Comparison of ENCODE assay signal across 12 cellular contexts in genomic region chr4:122742933-122743829, GRCh38. TPM values are rescaled to one million over a fixed set of nuclear protein-coding genes. Genes with fewer than 3 reads are reported as not detected.
DNase-seq lines count a peak whose midpoint lies in the region; ATAC-seq, FAIRE-seq and TF ChIP-seq lines count a peak whose summit lies in the region.
"Had no signal": no experiment of that assay in that cellular context is flagged by ENCODE, and none has a peak within 500 bp of the region (broad histone marks: within the 10 kb centered on the region; RNA-seq: fewer than 3 reads in every experiment).

No MANE protein-coding gene starts in this region.

- H3K27ac ChIP-seq in GM23248, result no peak overlapping the region
- H3K27ac ChIP-seq in K562 (ENCODE audit: extremely low read depth, low read depth, low read length), result no peak overlapping the region
- no peak overlapping the region for H3K27ac ChIP-seq in small intestine (ENCODE audit: low read depth in 1 of 2, low read length in 1 of 2)
- H3K27ac ChIP-seq: BLaER1 had no signal

- FAIRE-seq in K562 (lab: Jason Lieb, UNC), result no peak
- no peak for FAIRE-seq in small intestine (lab: Jason Lieb, UNC)

- no peaks in the 10 kb centered on the region for H3K9me1 ChIP-seq in K562 (ENCODE audit: control insufficient read depth, insufficient read depth, low read length)

- H3K27me3 ChIP-seq in GM23248 (replicated peaks; ENCODE audit: insufficient read depth) (no peaks in the 10 kb centered on the region), K562 (ENCODE audit: control insufficient read depth in 2 of 2, insufficient read depth in 2 of 2, low read length in 2 of 2) (no peaks in the 10 kb centered on the region), small intestine (ENCODE audit: control insufficient read depth in 2 of 2, insufficient read depth in 2 of 2, low read length in 2 of 2) (no peaks in the 10 kb centered on the region)
- H3K27me3 ChIP-seq: BLaER1 had no signal

- TF ChIP-seq POLR2A in K562 (conservative IDR thresholded peaks at IDR 0.05), result no peak

- no peak for TF ChIP-seq RAD21 in K562 (CRISPR knock-in tag; conservative IDR thresholded peaks at IDR 0.05 in 1 of 2, IDR thresholded peaks at IDR 0.05 in 1 of 2)

- H3K4me3 Mint-ChIP-seq in activated T-helper 17 cell treated with anti-CD3 and anti-CD28 coated beads, Interleukin-2, amount 50 U/mL, for 72 hours, result no peak overlapping the region
- H3K4me3 Mint-ChIP-seq: CD8-positive, alpha-beta memory T cell; H9; IgD-negative memory B cell had no signal

- CTCF ChIA-PET in K562 (lab: Yijun Ruan, JAX; ENCODE audit: low intra/inter-chr PET ratio), result no interaction called here

- POLR2A ChIA-PET in K562 (lab: Yijun Ruan, JAX), result interaction anchor here (1.1 kb wide), 1 partner anchor 11 kb away, joined by 10 read pairs; the partner anchor contains the start of gene BBS12

- H3K4me3 ChIP-seq in GM23248 (no peak overlapping the region), K562 (no peak overlapping the region), small intestine (ENCODE audit: low read depth in 1 of 2, low read length in 2 of 2) (no peak overlapping the region)
- H3K4me3 ChIP-seq: BLaER1 had no signal

- H3K4me2 ChIP-seq in GM23248 (ENCODE audit: unreplicated experiment), result peak overlapping the region; percentile 5
- H3K4me2 ChIP-seq in K562 (ENCODE audit: insufficient read depth, low read length), result no peak overlapping the region
- H3K4me2 ChIP-seq: BLaER1 had no signal

- peaks cover 6% of the 10 kb centered on the region for H3K4me1 Mint-ChIP-seq in activated T-helper 17 cell treated with anti-CD3 and anti-CD28 coated beads, Interleukin-2, amount 50 U/mL, for 72 hours
- H3K4me1 Mint-ChIP-seq: IgD-negative memory B cell had no signal

- no peak overlapping the region for H3K9ac ChIP-seq in GM23248
- H3K9ac ChIP-seq in K562 (ENCODE audit: insufficient read depth in 1 of 2, low read depth in 2 of 2, low read length in 2 of 2), result no peak overlapping the region
- H3K9ac ChIP-seq: BLaER1 had no signal

- no peak for ATAC-seq in K562
- no peak for ATAC-seq in activated T-helper 17 cell treated with anti-CD3 and anti-CD28 coated beads, Interleukin-2, amount 50 U/mL, for 72 hours (replicated peaks)

- peaks cover 46% of the 10 kb centered on the region for H3K4me1 ChIP-seq in GM23248 (ENCODE audit: insufficient read depth)
- peaks cover 0 to 21% of the 10 kb centered on the region in 2 experiments; a peak in 3 of 5 replicates for H3K4me1 ChIP-seq in K562 (replicated peaks in 1 of 2; ENCODE audit: control insufficient read depth in 2 of 2, insufficient read depth in 2 of 2, low read length in 2 of 2)
- peaks cover 8% of the 10 kb centered on the region in 2 donors for H3K4me1 ChIP-seq in small intestine (ENCODE audit: control insufficient read depth in 2 of 2, insufficient read depth in 1 of 2, low read depth in 1 of 2, low read length in 1 of 2)
- H3K4me1 ChIP-seq: BLaER1 had no signal

- TSS peak; percentile 23 for BruUV-seq in K562 (replicated peaks; lab: Mats Ljungman, UMichigan)

- TF ChIP-seq CTCF in K562 (IDR thresholded peaks at IDR 0.05 in 2 of 3, conservative IDR thresholded peaks at IDR 0.05 in 1 of 3; ENCODE audit: insufficient read depth in 2 of 3, low read depth in 1 of 3, low read length in 3 of 3), result no peak

- H3K27ac Mint-ChIP-seq in activated T-helper 17 cell treated with anti-CD3 and anti-CD28 coated beads, Interleukin-2, amount 50 U/mL, for 72 hours, result no peak overlapping the region
- H3K27ac Mint-ChIP-seq: CD8-positive, alpha-beta memory T cell; H9 had no signal

- 74 to 76% methylated on average over 15 of the region's 15 CpGs for WGBS in GM23248 (ENCODE audit: low coverage in 1 of 2, low lambda C conversion rate in 2 of 2, missing lambda C conversion rate in 2 of 2), 2 experiments
- WGBS in K562 (ENCODE audit: insufficient coverage, low coverage, missing lambda C conversion rate), result 80% methylated on average over 15 of the region's 15 CpGs
- 14 to 72% (median 33%) methylated on average over 15 of the region's 15 CpGs for WGBS in small intestine, 3 donors

- no peaks in the 10 kb centered on the region for H3K9me3 Mint-ChIP-seq in activated T-helper 17 cell treated with anti-CD3 and anti-CD28 coated beads, Interleukin-2, amount 50 U/mL, for 72 hours
- H3K9me3 Mint-ChIP-seq: CD8-positive, alpha-beta memory T cell; IgD-negative memory B cell had no signal

- H3K36me3 Mint-ChIP-seq in activated T-helper 17 cell treated with anti-CD3 and anti-CD28 coated beads, Interleukin-2, amount 50 U/mL, for 72 hours (ENCODE audit: low read depth), result peaks cover 16% of the 10 kb centered on the region

- H3K27me3 Mint-ChIP-seq in activated T-helper 17 cell treated with anti-CD3 and anti-CD28 coated beads, Interleukin-2, amount 50 U/mL, for 72 hours, result peaks cover 3% of the 10 kb centered on the region
- H3K27me3 Mint-ChIP-seq: CD8-positive, alpha-beta memory T cell; IgD-negative memory B cell had no signal

- H3F3A ChIP-seq in GM23248 (ENCODE audit: insufficient read depth), result peaks cover 43% of the 10 kb centered on the region

- H4K20me1 ChIP-seq in GM23248 (ENCODE audit: insufficient read depth), result no peaks in the 10 kb centered on the region
- H4K20me1 ChIP-seq in K562 (replicated peaks; ENCODE audit: control insufficient read depth, insufficient read depth, low read length), result no peaks in the 10 kb centered on the region
- H4K20me1 ChIP-seq: BLaER1 had no signal

- H3K79me2 ChIP-seq in GM23248 (ENCODE audit: insufficient read depth) (peaks cover 18% of the 10 kb centered on the region), K562 (ENCODE audit: control insufficient read depth, insufficient read depth, low read length) (no peaks in the 10 kb centered on the region)

- H3K9me3 ChIP-seq in GM23248 (ENCODE audit: low read depth) (no peaks in the 10 kb centered on the region), K562 (replicated peaks; ENCODE audit: control insufficient read depth, insufficient read depth, low read depth, low read length) (peaks cover 10% of the 10 kb centered on the region), small intestine (ENCODE audit: control insufficient read depth, low read depth) (no peaks in the 10 kb centered on the region)
- H3K9me3 ChIP-seq: BLaER1 had no signal

- in situ Hi-C loops in GM23248 (cut with MboI) (no loop called here), K562 (cut with MboI) (no loop called here)

- intact Hi-C loops in K562 (cut with micrococcal nuclease), result no loop called here

- H2AFZ ChIP-seq in GM23248 (no peak overlapping the region), K562 (ENCODE audit: low read depth, low read length) (no peak overlapping the region)

- peaks cover 3% of the 10 kb centered on the region; the same call in 1 of the 2 replicates for H3K36me3 ChIP-seq in GM23248 (ENCODE audit: low read depth)
- peaks cover 20% of the 10 kb centered on the region; the same call in 2 of the 3 replicates for H3K36me3 ChIP-seq in K562 (ENCODE audit: control insufficient read depth, insufficient read depth, low read length)
- peaks cover 0 to 3% of the 10 kb centered on the region in 2 donors for H3K36me3 ChIP-seq in small intestine (ENCODE audit: control insufficient read depth in 2 of 2, insufficient read depth in 2 of 2, low read length in 2 of 2)
- H3K36me3 ChIP-seq: BLaER1 had no signal

- no peaks in the 10 kb centered on the region for H3K9me2 ChIP-seq in GM23248 (ENCODE audit: insufficient read depth)

- DNase-seq in GM23248 (no peak), NCI-H526 (lab: John Stamatoyannopoulos, UW) (peak; percentile 50 to 75), K562 (ENCODE audit: extremely low read depth in 1 of 4, low spot score in 3 of 4) (no peak), small intestine (peak; percentile 82), cerebellar cortex (ENCODE audit: low spot score) (no peak)
- DNase-seq in activated CD8-positive, alpha-beta memory T cell treated with anti-CD3 and anti-CD28 coated beads for 24 hours, result no peak
- DNase-seq: CD8-positive, alpha-beta memory T cell; GOT3; H9 had no signal

- no peak for TF ChIP-seq EP300 in K562 (IDR thresholded peaks at IDR 0.05; ENCODE audit: low read length)

TF ChIP-seq in K562, 482 proteins besides CTCF, POLR2A, EP300 and RAD21 (continues in another document):
- TF ChIP-seq ZBTB9 (CRISPR knock-in tag; IDR thresholded peaks at IDR 0.05) (no peak), ZNF444 (CRISPR knock-in tag; IDR thresholded peaks at IDR 0.05) (no peak), ZNF239 (CRISPR knock-in tag; IDR thresholded peaks at IDR 0.05) (no peak), ZNF316 (IDR thresholded peaks at IDR 0.05) (no peak)

RNA-seq across cellular contexts. Expression of gene BBS12, which starts 10.7 kb away (rescaled TPM):
- 3.5 and 7.1 TPM in 2 replicates for total RNA-seq in GM23248 (2014; rRNA removed; shearing (Covaris generic))
- polyA plus RNA-seq in GM23248 (2016; fragmentation: Nextera tagmentation; extraction: Ambion mirVana) (5.0 and 5.2 TPM in 2 replicates), K562 (2011; rRNA removed) (2.5 and 2.8 TPM in 2 replicates), K562 (2014; fragmentation: Illumina TruSeq; extraction: Trizol) (3.3 and 3.5 TPM in 2 replicates), K562 (2014; fragmentation: Nextera tagmentation; extraction: Ambion mirVana) (1 to 10 TPM; 5.1 to 6.5 TPM), K562 (2014; rRNA removed) (2.1 and 3.2 TPM in 2 replicates), small intestine (1 to 10 TPM; 1.3 to 1.5 (median 1.4) TPM)
- total RNA-seq in K562 (2011; cell fraction: chromatin; rRNA removed; ENCODE audit: low replicate concordance), result 2.4 and 7.3 TPM in 2 replicates
- total RNA-seq in K562 (2011; cell fraction: nucleolus; rRNA removed), result 1.8 and 2.3 TPM in 2 replicates
- total RNA-seq in K562 (2011; cell fraction: nucleoplasm; rRNA removed), result 2.2 and 3.2 TPM in 2 replicates
- total RNA-seq in K562 (2014; rRNA removed) (2.7 and 2.9 TPM in 2 replicates), K562 (2014; rRNA removed; fragmentation: Illumina TruSeq; extraction: Trizol) (4.4 and 4.8 TPM in 2 replicates), K562 (2015; rRNA removed; fragmentation: Illumina TruSeq; extraction: Trizol) (5.3 and 5.5 TPM in 2 replicates), K562 (2021) (3.0 and 3.1 TPM in 2 replicates)
- polyA plus RNA-seq in K562 (2011; cell fraction: cytosol; rRNA removed), result 1.1 and 1.5 TPM in 2 replicates
- polyA plus RNA-seq in K562 (2011; cell fraction: nucleus; rRNA removed), result 1.0 and 2.5 TPM in 2 replicates
- polyA plus RNA-seq in K562 (2012), result 3.3 and 5.8 TPM in 2 replicates
- polyA minus RNA-seq in K562 (2011; rRNA and poly(A)+ RNA removed), result 4.7 and 5.5 TPM in 2 replicates
- 2.0 and 2.6 TPM in 2 replicates for polyA minus RNA-seq in K562 (2011; cell fraction: cytosol; rRNA and poly(A)+ RNA removed)
- polyA minus RNA-seq in K562 (2011; cell fraction: nucleus; rRNA and poly(A)+ RNA removed), result 3.2 and 8.6 TPM in 2 replicates
- total RNA-seq in activated T-helper 17 cell treated with anti-CD3 and anti-CD28 coated beads, Interleukin-2, amount 50 U/mL, for 72 hours, result 1 to 10 TPM; 1.6 to 2.2 TPM

Comparison
In these comparisons a context has a peak if more than half of its experiments do, and no peak if none do; other contexts are left out.
1. DNase-seq: peak in NCI-H526 (2 of 2) and small intestine (single experiment); none in GM23248 (single experiment), K562 (0 of 4), cerebellar cortex (single experiment) and activated CD8-positive, alpha-beta memory T cell treated with anti-CD3 and anti-CD28 coated beads for 24 hours (single experiment).